2 cellular contexts compared by ENCODE assay signal in the genomic region with DNA sequence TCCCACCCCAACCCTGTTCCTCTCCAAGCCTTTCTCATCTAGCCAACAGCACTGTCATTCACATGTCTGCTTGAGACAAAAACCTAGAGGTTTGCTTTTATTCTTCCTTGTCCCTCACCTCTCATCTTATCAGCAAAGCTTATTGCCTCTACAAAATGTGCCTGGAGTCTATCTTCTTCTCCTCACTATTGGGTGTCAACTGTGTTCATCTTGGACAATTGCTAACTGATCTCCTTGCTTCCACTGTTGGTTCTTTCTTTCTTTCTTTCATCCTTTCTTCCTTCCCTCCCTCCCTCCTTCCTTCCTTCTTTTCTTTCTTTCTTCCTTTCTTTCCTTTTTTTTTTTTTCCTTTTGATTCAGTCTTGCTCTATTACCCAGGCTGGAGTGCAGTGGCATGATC.
TF ChIP-seq lines count a peak whose summit lies in the region.

No MANE protein-coding gene starts in this region.

TF ChIP-seq in IMR-90, 13 proteins besides CTCF, POLR2A, EP300 and RAD21:
- TF ChIP-seq CHD1 (IDR thresholded peaks at IDR 0.05; ENCODE audit: low read depth, low read length) (no peak), NFE2L2 (IDR thresholded peaks at IDR 0.05; ENCODE audit: low read depth, low read length) (no peak), MXI1 (IDR thresholded peaks at IDR 0.05; ENCODE audit: borderline replicate concordance, low read depth, low read length) (no peak), BHLHE40 (IDR thresholded peaks at IDR 0.05; ENCODE audit: low read depth, low read length) (no peak)
- TF ChIP-seq, protein P1, sequence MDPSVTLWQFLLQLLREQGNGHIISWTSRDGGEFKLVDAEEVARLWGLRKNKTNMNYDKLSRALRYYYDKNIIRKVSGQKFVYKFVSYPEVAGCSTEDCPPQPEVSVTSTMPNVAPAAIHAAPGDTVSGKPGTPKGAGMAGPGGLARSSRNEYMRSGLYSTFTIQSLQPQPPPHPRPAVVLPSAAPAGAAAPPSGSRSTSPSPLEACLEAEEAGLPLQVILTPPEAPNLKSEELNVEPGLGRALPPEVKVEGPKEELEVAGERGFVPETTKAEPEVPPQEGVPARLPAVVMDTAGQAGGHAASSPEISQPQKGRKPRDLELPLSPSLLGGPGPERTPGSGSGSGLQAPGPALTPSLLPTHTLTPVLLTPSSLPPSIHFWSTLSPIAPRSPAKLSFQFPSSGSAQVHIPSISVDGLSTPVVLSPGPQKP (IDR thresholded peaks at IDR 0.05; ENCODE audit: borderline replicate concordance, low read depth, low read length): no peak

TF ChIP-seq in SK-N-SH treated with all-trans-retinoic acid at 6 μM for 48 hours, 23 proteins besides CTCF, POLR2A, EP300 and RAD21:
- TF ChIP-seq OSR1 (CRISPR knock-in tag; IDR thresholded peaks at IDR 0.05): no peak
- TF ChIP-seq, protein P2, sequence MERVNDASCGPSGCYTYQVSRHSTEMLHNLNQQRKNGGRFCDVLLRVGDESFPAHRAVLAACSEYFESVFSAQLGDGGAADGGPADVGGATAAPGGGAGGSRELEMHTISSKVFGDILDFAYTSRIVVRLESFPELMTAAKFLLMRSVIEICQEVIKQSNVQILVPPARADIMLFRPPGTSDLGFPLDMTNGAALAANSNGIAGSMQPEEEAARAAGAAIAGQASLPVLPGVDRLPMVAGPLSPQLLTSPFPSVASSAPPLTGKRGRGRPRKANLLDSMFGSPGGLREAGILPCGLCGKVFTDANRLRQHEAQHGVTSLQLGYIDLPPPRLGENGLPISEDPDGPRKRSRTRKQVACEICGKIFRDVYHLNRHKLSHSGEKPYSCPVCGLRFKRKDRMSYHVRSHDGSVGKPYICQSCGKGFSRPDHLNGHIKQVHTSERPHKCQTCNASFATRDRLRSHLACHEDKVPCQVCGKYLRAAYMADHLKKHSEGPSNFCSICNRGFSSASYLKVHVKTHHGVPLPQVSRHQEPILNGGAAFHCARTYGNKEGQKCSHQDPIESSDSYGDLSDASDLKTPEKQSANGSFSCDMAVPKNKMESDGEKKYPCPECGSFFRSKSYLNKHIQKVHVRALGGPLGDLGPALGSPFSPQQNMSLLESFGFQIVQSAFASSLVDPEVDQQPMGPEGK (CRISPR knock-in tag; IDR thresholded peaks at IDR 0.05; ENCODE audit: borderline replicate concordance): no peak
- no peak for TF ChIP-seq TCF4 (CRISPR knock-in tag; IDR thresholded peaks at IDR 0.05; ENCODE audit: borderline replicate concordance)
- TF ChIP-seq, protein P3, sequence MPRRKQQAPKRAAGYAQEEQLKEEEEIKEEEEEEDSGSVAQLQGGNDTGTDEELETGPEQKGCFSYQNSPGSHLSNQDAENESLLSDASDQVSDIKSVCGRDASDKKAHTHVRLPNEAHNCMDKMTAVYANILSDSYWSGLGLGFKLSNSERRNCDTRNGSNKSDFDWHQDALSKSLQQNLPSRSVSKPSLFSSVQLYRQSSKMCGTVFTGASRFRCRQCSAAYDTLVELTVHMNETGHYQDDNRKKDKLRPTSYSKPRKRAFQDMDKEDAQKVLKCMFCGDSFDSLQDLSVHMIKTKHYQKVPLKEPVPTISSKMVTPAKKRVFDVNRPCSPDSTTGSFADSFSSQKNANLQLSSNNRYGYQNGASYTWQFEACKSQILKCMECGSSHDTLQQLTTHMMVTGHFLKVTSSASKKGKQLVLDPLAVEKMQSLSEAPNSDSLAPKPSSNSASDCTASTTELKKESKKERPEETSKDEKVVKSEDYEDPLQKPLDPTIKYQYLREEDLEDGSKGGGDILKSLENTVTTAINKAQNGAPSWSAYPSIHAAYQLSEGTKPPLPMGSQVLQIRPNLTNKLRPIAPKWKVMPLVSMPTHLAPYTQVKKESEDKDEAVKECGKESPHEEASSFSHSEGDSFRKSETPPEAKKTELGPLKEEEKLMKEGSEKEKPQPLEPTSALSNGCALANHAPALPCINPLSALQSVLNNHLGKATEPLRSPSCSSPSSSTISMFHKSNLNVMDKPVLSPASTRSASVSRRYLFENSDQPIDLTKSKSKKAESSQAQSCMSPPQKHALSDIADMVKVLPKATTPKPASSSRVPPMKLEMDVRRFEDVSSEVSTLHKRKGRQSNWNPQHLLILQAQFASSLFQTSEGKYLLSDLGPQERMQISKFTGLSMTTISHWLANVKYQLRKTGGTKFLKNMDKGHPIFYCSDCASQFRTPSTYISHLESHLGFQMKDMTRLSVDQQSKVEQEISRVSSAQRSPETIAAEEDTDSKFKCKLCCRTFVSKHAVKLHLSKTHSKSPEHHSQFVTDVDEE (CRISPR knock-in tag; IDR thresholded peaks at IDR 0.05): no peak
- TF ChIP-seq ZNF8 (CRISPR knock-in tag; IDR thresholded peaks at IDR 0.05): no peak
- TF ChIP-seq RARB (CRISPR knock-in tag; IDR thresholded peaks at IDR 0.05): no peak
- TF ChIP-seq, protein P4, sequence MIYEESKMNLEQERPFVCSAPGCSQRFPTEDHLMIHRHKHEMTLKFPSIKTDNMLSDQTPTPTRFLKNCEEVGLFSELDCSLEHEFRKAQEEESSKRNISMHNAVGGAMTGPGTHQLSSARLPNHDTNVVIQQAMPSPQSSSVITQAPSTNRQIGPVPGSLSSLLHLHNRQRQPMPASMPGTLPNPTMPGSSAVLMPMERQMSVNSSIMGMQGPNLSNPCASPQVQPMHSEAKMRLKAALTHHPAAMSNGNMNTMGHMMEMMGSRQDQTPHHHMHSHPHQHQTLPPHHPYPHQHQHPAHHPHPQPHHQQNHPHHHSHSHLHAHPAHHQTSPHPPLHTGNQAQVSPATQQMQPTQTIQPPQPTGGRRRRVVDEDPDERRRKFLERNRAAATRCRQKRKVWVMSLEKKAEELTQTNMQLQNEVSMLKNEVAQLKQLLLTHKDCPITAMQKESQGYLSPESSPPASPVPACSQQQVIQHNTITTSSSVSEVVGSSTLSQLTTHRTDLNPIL (CRISPR knock-in tag; IDR thresholded peaks at IDR 0.05; ENCODE audit: low read depth): no peak
- no peak for TF ChIP-seq ARNTL (CRISPR knock-in tag; IDR thresholded peaks at IDR 0.05; ENCODE audit: borderline replicate concordance, low read depth)
- no peak for TF ChIP-seq TOX (CRISPR knock-in tag; IDR thresholded peaks at IDR 0.05; ENCODE audit: borderline replicate concordance)
